In the genomic region with DNA sequence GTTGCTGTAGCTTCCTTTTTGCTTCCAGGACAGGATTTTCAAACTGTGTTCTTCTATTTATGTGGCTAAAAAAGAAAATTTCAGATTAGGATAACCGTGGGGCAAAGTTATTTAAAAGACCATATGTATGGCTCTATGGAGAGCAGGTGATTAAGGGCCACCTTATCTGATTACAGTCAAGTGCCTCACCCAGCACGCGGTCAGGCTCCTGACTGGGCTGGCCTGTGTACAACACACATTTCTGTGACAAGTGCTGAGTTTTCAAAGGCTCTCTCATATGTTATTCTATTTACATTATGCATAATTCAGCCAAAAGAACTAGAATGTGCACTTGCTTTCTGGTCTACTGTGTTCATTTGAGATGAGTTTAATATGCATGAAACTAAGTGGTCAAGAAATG, we compare ENCODE assay signal across 33 cellular contexts.
DNase-seq lines count a peak whose midpoint lies in the region; ATAC-seq, FAIRE-seq and TF ChIP-seq lines count a peak whose summit lies in the region.
"Had no signal": no experiment of that assay in that cellular context is flagged by ENCODE, and none has a peak within 500 bp of the region (broad histone marks: within the 10 kb centered on the region; RNA-seq: fewer than 3 reads in every experiment).

No MANE protein-coding gene starts in this region.

- no peak for TF ChIP-seq EP300 in K562 (IDR thresholded peaks at IDR 0.05; ENCODE audit: low read length)

- intact Hi-C loops in K562 (cut with micrococcal nuclease) (no loop called here), natural killer cell (cut with micrococcal nuclease) (no loop called here)

- WGBS in K562 (ENCODE audit: insufficient coverage, low coverage, missing lambda C conversion rate): 3% methylated on average over 3 of the region's 3 CpGs

- TF ChIP-seq POLR2A in K562 (conservative IDR thresholded peaks at IDR 0.05): no peak

- H3K27me3 Mint-ChIP-seq in neural progenitor cell (ENCODE audit: insufficient read depth, low read depth) (no peaks in the 10 kb centered on the region), natural killer cell (ENCODE audit: low read depth in 2 of 2) (no peaks in the 10 kb centered on the region)
- H3K27me3 Mint-ChIP-seq: naive B cell had no signal

- H3K4me1 Mint-ChIP-seq in neural progenitor cell (peaks cover 6% of the 10 kb centered on the region), natural killer cell (no peaks in the 10 kb centered on the region)
- H3K4me1 Mint-ChIP-seq: naive B cell; stimulated activated effector memory CD8-positive, alpha-beta T cell treated with anti-CD3 and anti-CD28 coated beads, Interleukin-12 subunit alpha, Interleukin-12 subunit beta, amount 100 ng/mL, for 72 hours had no signal

- H3K36me3 ChIP-seq in K562 (ENCODE audit: control insufficient read depth, insufficient read depth, low read length): no peaks in the 10 kb centered on the region
- no peaks in the 10 kb centered on the region for H3K36me3 ChIP-seq in neural progenitor cell
- H3K36me3 ChIP-seq: left ventricle myocardium inferior, SJSA1 had no signal

- in situ Hi-C loops in K562 (cut with MboI): no loop called here

- CTCF ChIA-PET in K562 (lab: Yijun Ruan, JAX; ENCODE audit: low intra/inter-chr PET ratio): no interaction called here
- CTCF ChIA-PET in GM10248 (lab: Yijun Ruan, JAX): no interaction called here

- H3K79me2 ChIP-seq in K562 (ENCODE audit: control insufficient read depth, insufficient read depth, low read length): no peaks in the 10 kb centered on the region
- no peaks in the 10 kb centered on the region for H3K79me2 ChIP-seq in neural progenitor cell (ENCODE audit: low read depth)

- H4K20me1 ChIP-seq in K562 (replicated peaks; ENCODE audit: control insufficient read depth, insufficient read depth, low read length) (no peaks in the 10 kb centered on the region), neural progenitor cell (ENCODE audit: low read depth) (no peaks in the 10 kb centered on the region)

- no peak overlapping the region for H3K27ac ChIP-seq in K562 (ENCODE audit: extremely low read depth, low read depth, low read length)
- no peak overlapping the region for H3K27ac ChIP-seq in neural progenitor cell
- H3K27ac ChIP-seq: C4-2B, left ventricle myocardium inferior, SJSA1 had no signal

- H3K9me3 ChIP-seq in K562 (replicated peaks; ENCODE audit: control insufficient read depth, insufficient read depth, low read depth, low read length) (no peaks in the 10 kb centered on the region), neural progenitor cell (ENCODE audit: low read depth) (no peaks in the 10 kb centered on the region)
- H3K9me3 ChIP-seq: Caco-2, left ventricle myocardium inferior, SJSA1 had no signal

- H3K4me3 ChIP-seq in K562: no peak overlapping the region
- no peak overlapping the region for H3K4me3 ChIP-seq in neural progenitor cell
- H3K4me3 ChIP-seq: left ventricle myocardium inferior, SJSA1 had no signal

- H3K4me2 ChIP-seq in K562 (ENCODE audit: insufficient read depth, low read length): no peak overlapping the region
- no peak overlapping the region for H3K4me2 ChIP-seq in neural progenitor cell

- POLR2A ChIA-PET in K562 (lab: Yijun Ruan, JAX): interaction anchor here (1.1 kb wide), 1 partner anchor 50 kb away, joined by 3 read pairs; no protein-coding TSS in a partner anchor
- POLR2A ChIA-PET in GM10248 (lab: Yijun Ruan, JAX): no interaction called here

- no peaks in the 10 kb centered on the region for H3K9me1 ChIP-seq in K562 (ENCODE audit: control insufficient read depth, insufficient read depth, low read length)

- H3K27me3 ChIP-seq in K562 (ENCODE audit: control insufficient read depth in 2 of 2, insufficient read depth in 2 of 2, low read length in 2 of 2): no peaks in the 10 kb centered on the region
- no peaks in the 10 kb centered on the region for H3K27me3 ChIP-seq in neural progenitor cell
- H3K27me3 ChIP-seq: SJSA1 had no signal

- ATAC-seq in K562 (0 out of 3 replicates have a peak, but pooled peaks have one; percentile 39), natural killer cell (no peak)
- ATAC-seq: HCT116; HepG2; stimulated activated effector memory CD8-positive, alpha-beta T cell treated with anti-CD3 and anti-CD28 coated beads, Interleukin-12 subunit alpha, Interleukin-12 subunit beta, amount 100 ng/mL, for 72 hours had no signal

- H2AFZ ChIP-seq in K562 (ENCODE audit: low read depth, low read length) (no peak overlapping the region), neural progenitor cell (replicated peaks) (no peak overlapping the region)

- H3K9ac ChIP-seq in K562 (ENCODE audit: insufficient read depth in 1 of 2, low read depth in 2 of 2, low read length in 2 of 2): no peak overlapping the region
- no peak overlapping the region for H3K9ac ChIP-seq in neural progenitor cell

- H3K9me3 Mint-ChIP-seq in neural progenitor cell (no peaks in the 10 kb centered on the region), natural killer cell (peaks cover 0 to 1% of the 10 kb centered on the region in 2 donors)

- TF ChIP-seq CTCF in K562 (IDR thresholded peaks at IDR 0.05 in 2 of 3, conservative IDR thresholded peaks at IDR 0.05 in 1 of 3; ENCODE audit: insufficient read depth in 2 of 3, low read depth in 1 of 3, low read length in 3 of 3) (no peak), neural progenitor cell (IDR thresholded peaks at IDR 0.05) (no peak), GM10248 (IDR thresholded peaks at IDR 0.05; ENCODE audit: control extremely low read depth, extremely low read depth, low read depth, missing control alignments) (no peak), natural killer cell (IDR thresholded peaks at IDR 0.05) (no peak)

- H3F3A ChIP-seq in neural progenitor cell (ENCODE audit: low read depth): no peaks in the 10 kb centered on the region

- H3K4me1 ChIP-seq in K562 (replicated peaks in 1 of 2; ENCODE audit: control insufficient read depth in 2 of 2, insufficient read depth in 2 of 2, low read length in 2 of 2): no peaks in the 10 kb centered on the region
- H3K4me1 ChIP-seq in neural progenitor cell: peaks cover 19% of the 10 kb centered on the region
- H3K4me1 ChIP-seq: Caco-2, SJSA1 had no signal

- H3K36me3 Mint-ChIP-seq in neural progenitor cell: peaks cover under 1% of the 10 kb centered on the region
- no peaks in the 10 kb centered on the region for H3K36me3 Mint-ChIP-seq in natural killer cell
- H3K36me3 Mint-ChIP-seq: activated naive CD8-positive, alpha-beta T cell; naive B cell; stimulated activated effector memory CD8-positive, alpha-beta T cell treated with anti-CD3 and anti-CD28 coated beads, Interleukin-12 subunit alpha, Interleukin-12 subunit beta, amount 100 ng/mL, for 72 hours had no signal

- H3K4me3 Mint-ChIP-seq in neural progenitor cell: no peak overlapping the region
- H3K4me3 Mint-ChIP-seq in natural killer cell: no peak overlapping the region
- H3K4me3 Mint-ChIP-seq: activated naive CD8-positive, alpha-beta T cell; naive B cell; stimulated activated effector memory CD8-positive, alpha-beta T cell treated with anti-CD3 and anti-CD28 coated beads, Interleukin-12 subunit alpha, Interleukin-12 subunit beta, amount 100 ng/mL, for 72 hours had no signal

- peak; percentile 9 to 40 (median 9) for DNase-seq in NCI-H1417 (lab: John Stamatoyannopoulos, UW)
- DNase-seq in NCI-H1417 treated with DMSO at 0.1 percent for 48 hours (lab: John Stamatoyannopoulos, UW): no peak
- peak; percentile 12 for DNase-seq in DMS79 treated with DMSO at 0.1 percent for 48 hours (lab: John Stamatoyannopoulos, UW)
- DNase-seq in K562 (ENCODE audit: extremely low read depth in 1 of 4, low spot score in 3 of 4): no peak
- DNase-seq in neural progenitor cell (ENCODE audit: low spot score): no peak
- no peak for DNase-seq in GM10248 (ENCODE audit: extremely low spot score)
- DNase-seq in natural killer cell: no peak
- DNase-seq in NCI-H1694 treated with DMSO at 0.1 percent for 48 hours (lab: John Stamatoyannopoulos, UW): no peak
- DNase-seq: 8988T; activated CD4-positive, alpha-beta T cell treated with anti-CD3 and anti-CD28 coated beads, Interleukin-2, amount 50 U/mL, for 1 hour; activated CD4-positive, CD25-positive, alpha-beta regulatory T cell; activated effector memory CD4-positive, alpha-beta T cell treated with Interleukin-2 at 50 U/mL for 16 hours; activated T-cell treated with anti-CD3 and anti-CD28 coated beads, Interleukin-2, amount 50 U/mL, for 1 hour; Caco-2; cortex of kidney; DMS53; erythroblast; GDM1; Kasumi-1; left ventricle myocardium inferior; naive B cell; NCI-H187; NCI-H748 treated with DMSO at 0.1 percent for 48 hours; nucleus accumbens; stimulated activated CD4-positive, alpha-beta T cell treated with anti-CD3 and anti-CD28 coated beads, Interleukin-15, amount 100 ng/mL, for 24 hours; substantia nigra had no signal

- TF ChIP-seq RAD21 in K562 (CRISPR knock-in tag; conservative IDR thresholded peaks at IDR 0.05 in 1 of 2, IDR thresholded peaks at IDR 0.05 in 1 of 2): no peak

- no peak for FAIRE-seq in K562 (lab: Jason Lieb, UNC)
- FAIRE-seq: bronchial epithelial cell, HepG2 had no signal

- H3K27ac Mint-ChIP-seq in neural progenitor cell: peak overlapping the region; percentile 11
- no peak overlapping the region for H3K27ac Mint-ChIP-seq in natural killer cell
- H3K27ac Mint-ChIP-seq: activated naive CD8-positive, alpha-beta T cell; stimulated activated effector memory CD8-positive, alpha-beta T cell treated with anti-CD3 and anti-CD28 coated beads, Interleukin-12 subunit alpha, Interleukin-12 subunit beta, amount 100 ng/mL, for 72 hours had no signal

- BruUV-seq in K562 (replicated peaks; lab: Mats Ljungman, UMichigan): no TSS peak

TF ChIP-seq in K562, 482 proteins besides CTCF, POLR2A, EP300 and RAD21:
- TF ChIP-seq MCM2 (IDR thresholded peaks at IDR 0.05; ENCODE audit: low read depth) (no peak), ZFP1 (CRISPR knock-in tag; IDR thresholded peaks at IDR 0.05) (no peak)

Comparison
In these comparisons a context has a peak if more than half of its experiments do, and no peak if none do; other contexts are left out.
1. DNase-seq: peak in NCI-H1417 (3 of 3) and DMS79 treated with DMSO at 0.1 percent for 48 hours (single experiment); none in NCI-H1417 treated with DMSO at 0.1 percent for 48 hours (single experiment), K562 (0 of 4), neural progenitor cell (single experiment), GM10248 (single experiment), natural killer cell (single experiment) and NCI-H1694 treated with DMSO at 0.1 percent for 48 hours (single experiment).